In genomic region chr7:4724648-4725013, GRCh38 we compare ENCODE assay signal across 9 cellular contexts. TPM values are rescaled to one million over a fixed set of nuclear protein-coding genes. Genes with fewer than 3 reads are reported as not detected.
DNase-seq lines count a peak whose midpoint lies in the region; ATAC-seq, FAIRE-seq and TF ChIP-seq lines count a peak whose summit lies in the region.
"Had no signal": no experiment of that assay in that cellular context is flagged by ENCODE, and none has a peak within 500 bp of the region (broad histone marks: within the 10 kb centered on the region; RNA-seq: fewer than 3 reads in every experiment).

No MANE protein-coding gene starts in this region.

- SMC1A ChIA-PET in GM12878 (lab: Charles Lee; ENCODE audit: uncharacterized antibody, unreplicated experiment) = interaction anchor here (0.6 to 1.5 kb wide), 6 partner anchors 12 to 83 kb away, joined by 3 to 7 read pairs (median 4); no protein-coding TSS in a partner anchor

- TF ChIP-seq EP300 in GM12878 (IDR thresholded peaks at IDR 0.05; ENCODE audit: borderline replicate concordance in 1 of 2, control insufficient read depth in 1 of 2, low read depth in 2 of 2, low read length in 2 of 2) (no peak), tibial nerve (IDR thresholded peaks at IDR 0.05) (no peak)

- H3K79me2 ChIP-seq in GM12878 (ENCODE audit: control insufficient read depth, insufficient read depth, low read length) = peaks cover 34% of the 10 kb centered on the region

- no peaks in the 10 kb centered on the region for H3K27me3 Mint-ChIP-seq in activated T-cell treated with anti-CD3 and anti-CD28 coated beads, Interleukin-2, amount 50 U/mL, for 24 hours

- in situ Hi-C loops in GM12878 (cut with MboI) = no loop called here
- in situ Hi-C loops in GM13976 (cut with MboI; ENCODE audit: low sequenced_read_pairs, unreplicated experiment) = no loop called here

- RAD21 ChIA-PET in GM12878 (lab: Charles Lee; ENCODE audit: unreplicated experiment) = interaction anchor here (1.2 to 3.0 kb wide), 6 partner anchors 12 to 41 kb away, joined by 3 to 16 read pairs (median 8); partner anchors contain the start of gene FOXK1

- H3K4me3 ChIP-seq in GM12878 (peak overlapping the region; percentile 78), tibial nerve (peak overlapping the region; percentile 48 to 67 (median 56))

- ATAC-seq in HG03520 (IDR thresholded peaks at IDR 0.05; ENCODE audit: unreplicated experiment) (peak; percentile 19), GM12878 (peak; percentile 21; the same call in 1 of the 3 replicates), left colon (peak; percentile 15), GM21723 (IDR thresholded peaks at IDR 0.05; ENCODE audit: unreplicated experiment) (no peak)

- TF ChIP-seq POLR2A in GM12878 (IDR thresholded peaks at IDR 0.05; ENCODE audit: low read depth, low read length) (no peak), tibial nerve (IDR thresholded peaks at IDR 0.05) (no peak)

- H3K27ac Mint-ChIP-seq in activated T-cell treated with anti-CD3 and anti-CD28 coated beads, Interleukin-2, amount 50 U/mL, for 24 hours = peak overlapping the region; percentile 94

- H3K9ac ChIP-seq in GM12878 (ENCODE audit: control insufficient read depth, insufficient read depth, low read length) = peak overlapping the region; percentile 60

- H4K20me1 ChIP-seq in GM12878 (ENCODE audit: control insufficient read depth, insufficient read depth) = no peaks in the 10 kb centered on the region

- 0% methylated on average over 6 of the region's 6 CpGs for WGBS in GM12878 (ENCODE audit: insufficient coverage, insufficient replicate concordance, low lambda C conversion rate, missing lambda C conversion rate)
- 14 to 20% methylated on average over 6 of the region's 6 CpGs for WGBS in tibial nerve, 2 donors

- H3K9me3 ChIP-seq in GM12878 (replicated peaks; ENCODE audit: control insufficient read depth, insufficient read depth, low read length) = no peaks in the 10 kb centered on the region
- H3K9me3 ChIP-seq in tibial nerve = no peaks in the 10 kb centered on the region

- H3K36me3 Mint-ChIP-seq in activated T-cell treated with anti-CD3 and anti-CD28 coated beads, Interleukin-2, amount 50 U/mL, for 24 hours (ENCODE audit: low read depth) = peaks cover 66% of the 10 kb centered on the region

- TF ChIP-seq CTCF in GM12878 (IDR thresholded peaks at IDR 0.05 in 2 of 3, conservative IDR thresholded peaks at IDR 0.05 in 1 of 3; ENCODE audit: control insufficient read depth in 2 of 3, extremely low read depth in 1 of 3, insufficient read depth in 1 of 3, low read depth in 3 of 3, low read length in 3 of 3) (no peak), tibial nerve (IDR thresholded peaks at IDR 0.05) (no peak), GM13976 (IDR thresholded peaks at IDR 0.05; ENCODE audit: borderline replicate concordance, control extremely low read depth, extremely low read depth, insufficient read depth, missing control alignments) (no peak)

- no peak for FAIRE-seq in GM12878 (lab: Jason Lieb, UNC)
- FAIRE-seq: islet of Langerhans had no signal

- H3K27ac ChIP-seq in GM12878 (ENCODE audit: control insufficient read depth, insufficient read depth) (peak overlapping the region; percentile 74), tibial nerve (peak overlapping the region; percentile 84 to 96 (median 90))

- DNase-seq in activated T-cell treated with anti-CD3 and anti-CD28 coated beads, Interleukin-2, amount 50 U/mL, for 24 hours = no peak
- DNase-seq in activated T-cell treated with anti-CD3 and anti-CD28 coated beads, Interleukin-2, amount 50 U/mL, for 48 hours = no peak
- no peak for DNase-seq in GM12878 (ENCODE audit: low read depth, low spot score)
- DNase-seq in left colon = no peak
- no peak for DNase-seq in tibial nerve (ENCODE audit: low spot score in 2 of 2)
- DNase-seq in GM13976 (ENCODE audit: low spot score) = no peak

- CTCF ChIA-PET in GM12878 (lab: Yijun Ruan, JAX) = interaction anchor here (0.9 to 1.9 kb wide), 4 partner anchors 12 to 41 kb away, joined by 3 to 6 read pairs (median 4); no protein-coding TSS in a partner anchor

- H3K4me1 Mint-ChIP-seq in activated T-cell treated with anti-CD3 and anti-CD28 coated beads, Interleukin-2, amount 50 U/mL, for 24 hours (ENCODE audit: low read depth) = peaks cover 67% of the 10 kb centered on the region

- H3K27me3 ChIP-seq in GM12878 (replicated peaks in 1 of 2; ENCODE audit: control insufficient read depth in 2 of 2, insufficient read depth in 2 of 2, low read length in 1 of 2) = no peaks in the 10 kb centered on the region
- H3K27me3 ChIP-seq in tibial nerve = no peaks in the 10 kb centered on the region

- peak overlapping the region; percentile 84 for H3K4me3 Mint-ChIP-seq in activated T-cell treated with anti-CD3 and anti-CD28 coated beads, Interleukin-2, amount 50 U/mL, for 24 hours

- no TSS peak for BruUV-seq in GM12878 (replicated peaks; lab: Mats Ljungman, UMichigan)

- H3K36me3 ChIP-seq in GM12878 (ENCODE audit: control insufficient read depth in 2 of 2, insufficient read depth in 2 of 2, low read length in 1 of 2) = peaks cover 2 to 12% of the 10 kb centered on the region in 2 experiments; a peak in 3 of 4 replicates
- peaks cover 0 to 30% (median 0%) of the 10 kb centered on the region in 3 donors for H3K36me3 ChIP-seq in tibial nerve

- POLR2A ChIA-PET in GM12878 (lab: Charles Lee) = interaction anchor here (1.0 to 4.3 kb wide), 3 partner anchors 11 to 42 kb away, joined by 4 to 15 read pairs (median 7); partner anchors contain the start of gene FOXK1

- no peak for TF ChIP-seq RAD21 in GM12878 (IDR thresholded peaks at IDR 0.05; ENCODE audit: insufficient read depth, low read depth, low read length)

- H2AFZ ChIP-seq in GM12878 (ENCODE audit: control insufficient read depth, low read depth, low read length) = peak overlapping the region; percentile 1

- H3K4me1 ChIP-seq in GM12878 (ENCODE audit: control insufficient read depth, insufficient read depth, low read length) (peaks cover 33% of the 10 kb centered on the region), tibial nerve (peaks cover 0 to 65% (median 16%) of the 10 kb centered on the region in 4 donors)

- no peaks in the 10 kb centered on the region for H3K9me3 Mint-ChIP-seq in activated T-cell treated with anti-CD3 and anti-CD28 coated beads, Interleukin-2, amount 50 U/mL, for 24 hours

- intact Hi-C loops in GM12878 (cut with micrococcal nuclease; ENCODE audit: unreplicated experiment) (loop anchor here (1.0 kb wide), 1 partner anchor 40 kb away; no protein-coding TSS in a partner anchor), left colon (cut with DNase I, micrococcal nuclease) (no loop called here)

- H3K4me2 ChIP-seq in GM12878 (ENCODE audit: control insufficient read depth, insufficient read depth) = peak overlapping the region; percentile 92

TF ChIP-seq in GM12878, 131 proteins besides CTCF, POLR2A, EP300 and RAD21 (continues in another document):
- TF ChIP-seq RAD51 (IDR thresholded peaks at IDR 0.05) = no peak
- no peak for TF ChIP-seq MYB (IDR thresholded peaks at IDR 0.05; ENCODE audit: borderline replicate concordance, low read depth, low read length)
- no peak for TF ChIP-seq NFYA (IDR thresholded peaks at IDR 0.05; ENCODE audit: borderline replicate concordance, low read depth, low read length)

RNA-seq across cellular contexts. Expression of gene FOXK1, which starts 42.5 kb away (rescaled TPM):
- total RNA-seq in GM12878 (2013; cell fraction: nucleolus; rRNA removed) = 54.8 and 57.8 TPM in 2 replicates
- total RNA-seq in GM12878 (2014; rRNA removed) (10.6 and 11.6 TPM in 2 replicates), GM12878 (2014; rRNA removed; fragmentation: Illumina TruSeq; extraction: Trizol) (5.6 and 5.9 TPM in 2 replicates), GM12878 (2021) (30.8 and 31.8 TPM in 2 replicates), left colon (10 to 100 TPM; 19.9 to 28.3 TPM), tibial nerve (10 to 100 TPM; 24.5 to 47.3 (median 26.4) TPM)
- polyA plus RNA-seq in GM12878 (2011; ENCODE audit: low read depth) = 3.2 TPM
- polyA plus RNA-seq in GM12878 (2011; rRNA removed) (2.2 and 3.6 TPM in 2 replicates), GM12878 (2014; fragmentation: Illumina TruSeq; extraction: Trizol) (2.0 and 4.0 TPM in 2 replicates), GM12878 (2014; fragmentation: Nextera tagmentation; extraction: Ambion mirVana) (under 1 TPM; 0.24 TPM), GM12878 (2014; rRNA removed) (8.5 and 10.2 TPM in 2 replicates), GM12878 (2016; fragmentation: Nextera tagmentation; extraction: Ambion mirVana) (1 to 10 TPM; 4.4 to 4.7 TPM)
- polyA plus RNA-seq in GM12878 (2011; cell fraction: cytosol; rRNA removed) = 4.7 and 5.3 TPM in 2 replicates
- polyA plus RNA-seq in GM12878 (2011; cell fraction: nucleus; rRNA removed) = 10.5 and 16.9 TPM in 2 replicates
- polyA plus RNA-seq in GM12878 (2012) = 7.8 and 10.2 TPM in 2 replicates
- 7.5 and 18.3 TPM in 2 replicates for polyA minus RNA-seq in GM12878 (2011; rRNA and poly(A)+ RNA removed)
- 12.9 and 15.0 TPM in 2 replicates for polyA minus RNA-seq in GM12878 (2011; cell fraction: cytosol; rRNA and poly(A)+ RNA removed)
- 6.5 and 13.9 TPM in 2 replicates for polyA minus RNA-seq in GM12878 (2011; cell fraction: nucleus; rRNA and poly(A)+ RNA removed)

RNA-seq across cellular contexts. Expression of gene AP5Z1, which starts 50.8 kb away (rescaled TPM):
- 44.4 and 49.6 TPM in 2 replicates for total RNA-seq in GM12878 (2013; cell fraction: nucleolus; rRNA removed)
- 18.5 and 28.5 TPM in 2 replicates for total RNA-seq in GM12878 (2014; rRNA removed)
- total RNA-seq in GM12878 (2014; rRNA removed; fragmentation: Illumina TruSeq; extraction: Trizol) = 6.6 and 7.6 TPM in 2 replicates
- 35.3 and 43.4 TPM in 2 replicates for total RNA-seq in GM12878 (2021)
- 6.4 TPM for polyA plus RNA-seq in GM12878 (2011; ENCODE audit: low read depth)
- 4.1 and 10.4 TPM in 2 replicates for polyA plus RNA-seq in GM12878 (2011; rRNA removed)
- polyA plus RNA-seq in GM12878 (2011; cell fraction: cytosol; rRNA removed) = 12.6 and 22.6 TPM in 2 replicates
- 137 and 174 TPM in 2 replicates for polyA plus RNA-seq in GM12878 (2011; cell fraction: nucleus; rRNA removed)
- polyA plus RNA-seq in GM12878 (2012) = 27.1 and 35.0 TPM in 2 replicates
- polyA plus RNA-seq in GM12878 (2014; fragmentation: Illumina TruSeq; extraction: Trizol) = 1.1 and 4.8 TPM in 2 replicates
- 1 to 10 TPM in 1 of 2 experiments, under 1 TPM in 1; 0.37 to 2.2 TPM for polyA plus RNA-seq in GM12878 (2014; fragmentation: Nextera tagmentation; extraction: Ambion mirVana)
- polyA plus RNA-seq in GM12878 (2014; rRNA removed) = 40.5 and 46.1 TPM in 2 replicates
- polyA plus RNA-seq in GM12878 (2016; fragmentation: Nextera tagmentation; extraction: Ambion mirVana) = 10 to 100 TPM; 29.2 to 33.8 TPM
- 6.1 and 12.3 TPM in 2 replicates for polyA minus RNA-seq in GM12878 (2011; rRNA and poly(A)+ RNA removed)
- 8.3 and 10.4 TPM in 2 replicates for polyA minus RNA-seq in GM12878 (2011; cell fraction: cytosol; rRNA and poly(A)+ RNA removed)
- polyA minus RNA-seq in GM12878 (2011; cell fraction: nucleus; rRNA and poly(A)+ RNA removed) = 41.2 and 66.5 TPM in 2 replicates
- total RNA-seq in left colon = 10 to 100 TPM; 35.8 to 47.5 TPM
- 10 to 100 TPM; 26.0 to 61.8 (median 40.7) TPM for total RNA-seq in tibial nerve
